In genomic region chr7:55594414-55594813, GRCh38 we compare ENCODE assay signal across 1 cellular context.
TF ChIP-seq lines count a peak whose summit lies in the region.

No MANE protein-coding gene starts in this region.

TF ChIP-seq in HepG2, 621 proteins besides CTCF, POLR2A, EP300 and RAD21:
- TF ChIP-seq MXI1 (IDR thresholded peaks at IDR 0.05; ENCODE audit: borderline replicate concordance, low read depth, low read length), result no peak
- TF ChIP-seq THAP9 (CRISPR knock-in tag; IDR thresholded peaks at IDR 0.05; ENCODE audit: borderline replicate concordance), result peak; percentile 3; the same call in 1 of the 2 replicates
